Comparison of ENCODE assay signal across 8 cellular contexts in the genomic region with DNA sequence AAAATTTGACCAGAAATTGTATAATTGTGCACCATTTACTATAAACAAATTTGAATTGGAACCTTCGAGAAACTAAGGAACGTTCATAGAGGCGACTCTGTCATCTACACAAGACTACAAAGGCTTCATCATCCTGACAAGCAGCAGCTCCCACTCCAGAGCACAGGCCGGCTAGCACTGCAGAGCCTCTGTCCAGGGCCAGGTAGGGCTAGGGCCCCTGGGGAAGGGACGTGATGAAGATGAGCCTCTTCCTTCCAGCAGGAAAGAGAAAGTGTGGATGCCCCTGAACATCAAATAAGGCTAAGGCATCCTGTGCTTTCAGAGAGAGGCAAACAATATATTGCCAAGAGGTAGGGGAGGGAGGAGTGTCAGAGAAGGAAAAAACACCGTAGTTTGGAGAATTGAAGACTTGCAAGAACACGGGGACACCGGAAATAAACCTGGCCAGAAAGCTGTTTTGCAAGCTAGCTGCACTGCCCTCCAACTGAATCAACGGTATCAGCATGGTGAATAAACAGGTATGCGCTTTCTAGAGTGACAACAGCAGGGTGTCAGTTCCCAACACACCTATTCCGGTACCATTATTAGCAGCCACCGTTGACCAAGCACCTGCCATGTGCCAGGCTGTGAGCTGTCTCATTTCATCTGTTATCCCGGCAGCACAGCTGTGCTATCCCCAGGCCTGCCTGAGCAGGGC. TPM values are rescaled to one million over a fixed set of nuclear protein-coding genes. Genes with fewer than 3 reads are reported as not detected.
A peak's percentile ranks its signal among the peaks of the same experiment; 100 is the strongest.
DNase-seq lines count a peak whose midpoint lies in the region; ATAC-seq and FAIRE-seq lines count a peak whose summit lies in the region.

No MANE protein-coding gene starts in this region.

- no peaks in the 10 kb centered on the region for H3K27me3 ChIP-seq in SJCRH30

- peak; percentile 31 for FAIRE-seq in GM19239 (lab: Jason Lieb, UNC)

- peak; percentile 21 for ATAC-seq in esophagus mucosa

- no peaks in the 10 kb centered on the region for H3K9me3 ChIP-seq in SJCRH30 (replicated peaks)

- H3K4me3 ChIP-seq in SJCRH30 = no peak overlapping the region
- no peak overlapping the region for H3K4me3 ChIP-seq in skin epidermis

- DNase-seq in GM19239 (ENCODE audit: insufficient read length, low spot score) = no peak
- DNase-seq in SJCRH30 = peak; percentile 47 to 64
- DNase-seq in putamen (ENCODE audit: low spot score) = no peak
- no peak for DNase-seq in retina
- DNase-seq in NCI-H1092 (lab: John Stamatoyannopoulos, UW) = no peak
- DNase-seq in AG08395 (ENCODE audit: low spot score) = no peak

- H3K4me1 ChIP-seq in SJCRH30 = peaks cover 11% of the 10 kb centered on the region

- no peaks in the 10 kb centered on the region for H3K36me3 ChIP-seq in SJCRH30

- no peak overlapping the region for H3K27ac ChIP-seq in SJCRH30
- H3K27ac ChIP-seq in skin epidermis = peak overlapping the region in 19 of 21 experiments; percentile 78 to 98 (median 91)

RNA-seq across cellular contexts. Expression of a gene that starts 12.4 kb away (rescaled TPM):
- total RNA-seq in SJCRH30 (2014; rRNA removed; shearing (Covaris generic)) = 15.7 and 18.8 TPM in 2 replicates
- total RNA-seq in esophagus mucosa = 12.7 TPM

Comparison
In these comparisons a context has a peak if more than half of its experiments do, and no peak if none do; other contexts are left out.
1. DNase-seq: peak in SJCRH30 (2 of 2); none in GM19239 (single experiment), putamen (single experiment), retina (single experiment), NCI-H1092 (single experiment) and AG08395 (single experiment).